In genomic region chr3:33372218-33373081, GRCh38 we compare ENCODE assay signal across 8 cellular contexts.
A peak's percentile ranks its signal among the peaks of the same experiment; 100 is the strongest.
DNase-seq lines count a peak whose midpoint lies in the region; ATAC-seq and FAIRE-seq lines count a peak whose summit lies in the region.

No MANE protein-coding gene starts in this region.

- no peaks in the 10 kb centered on the region for H3K36me3 Mint-ChIP-seq in activated T-helper 2 cell treated with anti-CD3 and anti-CD28 coated beads, Interferon-gamma antibody, Interleukin-2, Interleukin-4, amounts not matched to agents 10 μg/mL and 5 μg/mL and 100 μg/mL, durations not matched to agents 14 hours and 24 hours and 36 hours (ENCODE audit: low read depth)

- H3K9me3 Mint-ChIP-seq in activated T-helper 2 cell treated with anti-CD3 and anti-CD28 coated beads, Interferon-gamma antibody, Interleukin-2, Interleukin-4, amounts not matched to agents 10 μg/mL and 5 μg/mL and 100 μg/mL, durations not matched to agents 14 hours and 24 hours and 36 hours = no peaks in the 10 kb centered on the region

- no peak overlapping the region for H3K4me3 Mint-ChIP-seq in activated T-helper 2 cell treated with anti-CD3 and anti-CD28 coated beads, Interferon-gamma antibody, Interleukin-2, Interleukin-4, amounts not matched to agents 10 μg/mL and 5 μg/mL and 100 μg/mL, durations not matched to agents 14 hours and 24 hours and 36 hours (ENCODE audit: low read depth)

- H3K27me3 Mint-ChIP-seq in activated T-helper 2 cell treated with anti-CD3 and anti-CD28 coated beads, Interferon-gamma antibody, Interleukin-2, Interleukin-4, amounts not matched to agents 10 μg/mL and 5 μg/mL and 100 μg/mL, durations not matched to agents 14 hours and 24 hours and 36 hours (ENCODE audit: low read depth) = peaks cover 12% of the 10 kb centered on the region

- H3K4me1 Mint-ChIP-seq in activated T-helper 2 cell treated with anti-CD3 and anti-CD28 coated beads, Interferon-gamma antibody, Interleukin-2, Interleukin-4, amounts not matched to agents 10 μg/mL and 5 μg/mL and 100 μg/mL, durations not matched to agents 14 hours and 24 hours and 36 hours (ENCODE audit: low read depth) = peaks cover 6% of the 10 kb centered on the region

- DNase-seq in NCI-H510A treated with DMSO at 0.1 percent for 48 hours (lab: John Stamatoyannopoulos, UW) = peak; percentile 48
- no peak for DNase-seq in NCI-H510A (lab: John Stamatoyannopoulos, UW)
- peak; percentile 22 for DNase-seq in RCC 7860 (ENCODE audit: low spot score)
- DNase-seq in activated T-helper 2 cell treated with anti-CD3 and anti-CD28 coated beads, Interferon-gamma antibody, Interleukin-2, Interleukin-4, amounts not matched to agents 10 μg/mL and 5 μg/mL and 100 μg/mL, durations not matched to agents 14 hours and 24 hours and 36 hours (ENCODE audit: low spot score) = peak; percentile 23
- DNase-seq in glomerular visceral epithelial cell (ENCODE audit: extremely low spot score) = peak; percentile 46
- peak; percentile 77 for DNase-seq in pons (ENCODE audit: low spot score)
- DNase-seq in DMS79 (lab: John Stamatoyannopoulos, UW) = no peak

- no peak for FAIRE-seq in RCC 7860 (lab: Jason Lieb, UNC)

- peak; percentile 57 for ATAC-seq in HG03139 (IDR thresholded peaks at IDR 0.05; ENCODE audit: unreplicated experiment)

- H3K27ac Mint-ChIP-seq in activated T-helper 2 cell treated with anti-CD3 and anti-CD28 coated beads, Interferon-gamma antibody, Interleukin-2, Interleukin-4, amounts not matched to agents 10 μg/mL and 5 μg/mL and 100 μg/mL, durations not matched to agents 14 hours and 24 hours and 36 hours = no peak overlapping the region

- intact Hi-C loops in activated T-helper 2 cell treated with anti-CD3 and anti-CD28 coated beads, Interferon-gamma antibody, Interleukin-2, Interleukin-4, amounts not matched to agents 10 μg/mL and 5 μg/mL and 100 μg/mL, durations not matched to agents 14 hours and 24 hours and 36 hours (cut with micrococcal nuclease) = loop anchor here (1.0 kb wide), 2 partner anchors 241 to 425 kb away; no protein-coding TSS in a partner anchor

Comparison
In these comparisons a context has a peak if more than half of its experiments do, and no peak if none do; other contexts are left out.
1. DNase-seq: peak in NCI-H510A treated with DMSO at 0.1 percent for 48 hours (single experiment), RCC 7860 (single experiment), activated T-helper 2 cell treated with anti-CD3 and anti-CD28 coated beads, Interferon-gamma antibody, Interleukin-2, Interleukin-4, amounts not matched to agents 10 μg/mL and 5 μg/mL and 100 μg/mL, durations not matched to agents 14 hours and 24 hours and 36 hours (single experiment), glomerular visceral epithelial cell (single experiment) and pons (single experiment); none in NCI-H510A (single experiment) and DMS79 (single experiment).